Comparison of ENCODE assay signal across 8 cellular contexts in genomic region chr17:62109378-62109902, GRCh38. TPM values are rescaled to one million over a fixed set of nuclear protein-coding genes. Genes with fewer than 3 reads are reported as not detected.
A peak's percentile ranks its signal among the peaks of the same experiment; 100 is the strongest.
DNase-seq lines count a peak whose midpoint lies in the region; ATAC-seq and TF ChIP-seq lines count a peak whose summit lies in the region.

No MANE protein-coding gene starts in this region.

- H3K4me3 ChIP-seq in HEK293 (ENCODE audit: low read depth, low read length) (no peak overlapping the region), Loucy (ENCODE audit: low read length, poor library complexity, severe bottlenecking) (no peak overlapping the region)

- POLR2A ChIA-PET in HEK293 (lab: Yijun Ruan, JAX), result interaction anchor here (0.5 to 1.0 kb wide), 5 partner anchors 32 to 359 kb away, joined by 3 to 4 read pairs (median 3); partner anchors contain the start of gene MED13

- ATAC-seq in Right ventricle myocardium superior (ENCODE audit: poor library complexity), result peak; percentile 49
- no peak for ATAC-seq in Right ventricle myocardium inferior
- peak; percentile 99 for ATAC-seq in SK-N-SH treated with all-trans-retinoic acid at 6 μM for 48 hours
- peak; percentile 76 for ATAC-seq in left colon

- no peak overlapping the region for H3K9ac ChIP-seq in Loucy (ENCODE audit: low read depth, low read length, poor library complexity, severe bottlenecking)

- no peaks in the 10 kb centered on the region for H3K79me2 ChIP-seq in Loucy (ENCODE audit: insufficient read depth, low read length)

- H3K9me3 ChIP-seq in HEK293 (ENCODE audit: control insufficient read depth, insufficient read depth, low read depth, low read length) (no peaks in the 10 kb centered on the region), Loucy (ENCODE audit: insufficient read depth, low read depth, low read length) (no peaks in the 10 kb centered on the region)

- H3K9me2 ChIP-seq in Loucy (replicated peaks; ENCODE audit: low read depth, low read length), result no peaks in the 10 kb centered on the region

- peak; percentile 89 for TF ChIP-seq CTCF in HEK293 (tag by site-specific recombination; IDR thresholded peaks at IDR 0.05)
- peak; percentile 99 for TF ChIP-seq CTCF in Loucy (conservative IDR thresholded peaks at IDR 0.05; ENCODE audit: low read length)

- no peak overlapping the region for H3K4me2 ChIP-seq in Loucy (ENCODE audit: low read depth, low read length, poor library complexity, severe bottlenecking)

- H3K4me1 ChIP-seq in HEK293 (ENCODE audit: control insufficient read depth, insufficient read depth, low read length), result peaks cover 2% of the 10 kb centered on the region
- H3K4me1 ChIP-seq in Loucy (ENCODE audit: insufficient read depth, low read length, poor library complexity, severe bottlenecking), result peaks cover 17% of the 10 kb centered on the region

- no peaks in the 10 kb centered on the region for H3K27me3 ChIP-seq in Loucy (ENCODE audit: insufficient read depth, low read length, poor library complexity, severe bottlenecking)

- H3F3A ChIP-seq in Loucy (ENCODE audit: low read depth), result no peaks in the 10 kb centered on the region

- H3K36me3 ChIP-seq in HEK293 (ENCODE audit: control insufficient read depth in 2 of 2, insufficient read depth in 1 of 2, low read length in 2 of 2), result no peaks in the 10 kb centered on the region
- H3K36me3 ChIP-seq in Loucy (ENCODE audit: insufficient read depth, low read length), result no peaks in the 10 kb centered on the region

- H4K20me1 ChIP-seq in Loucy (ENCODE audit: insufficient read depth, low read length, poor library complexity, severe bottlenecking), result no peaks in the 10 kb centered on the region

- CTCF ChIA-PET in HEK293 (lab: Yijun Ruan, JAX), result interaction anchor here (0.5 to 2.2 kb wide), 69 partner anchors 9 to 1423 kb away, joined by 3 to 28 read pairs (median 4); partner anchors contain the start of genes BRIP1 and INTS2

- DNase-seq in Right ventricle myocardium superior (no peak), Right ventricle myocardium inferior (ENCODE audit: missing footprints) (no peak), amniotic epithelial cell (ENCODE audit: low read depth) (peak; percentile 65), left colon (peak; percentile 66 to 76)
- peak; percentile 1 for DNase-seq in stimulated activated naive CD4-positive, alpha-beta T cell treated with Interleukin-2 at 50 U/mL for 16 hours (lab: John Stamatoyannopoulos, UW)

- H3K27ac ChIP-seq in HEK293 (ENCODE audit: extremely low read depth, low read depth, low read length), result no peak overlapping the region

- H2AFZ ChIP-seq in Loucy (ENCODE audit: low read length), result 0 out of 2 replicates have a peak overlapping the region, but pooled peaks have one; percentile 47

- intact Hi-C loops in Right ventricle myocardium superior (cut with DNase I), result no loop called here
- intact Hi-C loops in Right ventricle myocardium inferior (cut with DNase I), result no loop called here
- intact Hi-C loops in left colon (cut with DNase I, micrococcal nuclease), result no loop called here

TF ChIP-seq in HEK293, 187 proteins besides CTCF, POLR2A, EP300 and RAD21 (continues in another document):
- TF ChIP-seq ZBTB48 (tag by site-specific recombination; IDR thresholded peaks at IDR 0.05), result 0 out of 2 replicates have a peak, but pooled peaks have one; percentile 14
- TF ChIP-seq ZSCAN5A (tag by site-specific recombination; IDR thresholded peaks at IDR 0.05), result no peak
- no peak for TF ChIP-seq GLIS1 (tag by site-specific recombination; IDR thresholded peaks at IDR 0.05)
- TF ChIP-seq ZNF184 (tag by site-specific recombination; IDR thresholded peaks at IDR 0.05), result no peak
- TF ChIP-seq ZNF624 (tag by site-specific recombination; IDR thresholded peaks at IDR 0.05), result no peak
- no peak for TF ChIP-seq ZNF157 (tag by site-specific recombination; IDR thresholded peaks at IDR 0.05)
- no peak for TF ChIP-seq ZBTB11 (tag by site-specific recombination; conservative IDR thresholded peaks at IDR 0.05; ENCODE audit: low read depth)
- TF ChIP-seq MEIS1 (CRISPR knock-in tag; IDR thresholded peaks at IDR 0.05; ENCODE audit: borderline replicate concordance), result no peak

TF ChIP-seq in SK-N-SH treated with all-trans-retinoic acid at 6 μM for 48 hours, 23 proteins besides CTCF, POLR2A, EP300 and RAD21:
- TF ChIP-seq TCF4 (CRISPR knock-in tag; IDR thresholded peaks at IDR 0.05; ENCODE audit: borderline replicate concordance) (no peak; the same call in 1 of the 2 replicates), ZC3H10 (CRISPR knock-in tag; IDR thresholded peaks at IDR 0.05) (no peak), ZFP3 (CRISPR knock-in tag; IDR thresholded peaks at IDR 0.05) (0 out of 2 replicates have a peak, but pooled peaks have one; percentile 15), TSHZ2 (CRISPR knock-in tag; IDR thresholded peaks at IDR 0.05) (peak; percentile 53; the same call in 1 of the 2 replicates), TOX (CRISPR knock-in tag; IDR thresholded peaks at IDR 0.05; ENCODE audit: borderline replicate concordance) (no peak), ISL1 (CRISPR knock-in tag; IDR thresholded peaks at IDR 0.05) (peak; percentile 47; the same call in 1 of the 2 replicates), ZNF565 (CRISPR knock-in tag; conservative IDR thresholded peaks at IDR 0.05; ENCODE audit: low read depth) (no peak)

RNA-seq across cellular contexts. Expression of gene MED13, which starts 44.4 kb away (rescaled TPM):
- 25.1 TPM for total RNA-seq in Right ventricle myocardium superior
- total RNA-seq in Right ventricle myocardium inferior, result 28.3 TPM
- total RNA-seq in left colon, result 10 to 100 TPM; 80.3 to 85.7 TPM

Comparison
In these comparisons a context has a peak if more than half of its experiments do, and no peak if none do; other contexts are left out.
1. DNase-seq: peak in amniotic epithelial cell (single experiment), left colon (2 of 2) and stimulated activated naive CD4-positive, alpha-beta T cell treated with Interleukin-2 at 50 U/mL for 16 hours (single experiment); none in Right ventricle myocardium superior (single experiment) and Right ventricle myocardium inferior (single experiment).